Comparison of ENCODE assay signal across 9 cellular contexts in the genomic region with DNA sequence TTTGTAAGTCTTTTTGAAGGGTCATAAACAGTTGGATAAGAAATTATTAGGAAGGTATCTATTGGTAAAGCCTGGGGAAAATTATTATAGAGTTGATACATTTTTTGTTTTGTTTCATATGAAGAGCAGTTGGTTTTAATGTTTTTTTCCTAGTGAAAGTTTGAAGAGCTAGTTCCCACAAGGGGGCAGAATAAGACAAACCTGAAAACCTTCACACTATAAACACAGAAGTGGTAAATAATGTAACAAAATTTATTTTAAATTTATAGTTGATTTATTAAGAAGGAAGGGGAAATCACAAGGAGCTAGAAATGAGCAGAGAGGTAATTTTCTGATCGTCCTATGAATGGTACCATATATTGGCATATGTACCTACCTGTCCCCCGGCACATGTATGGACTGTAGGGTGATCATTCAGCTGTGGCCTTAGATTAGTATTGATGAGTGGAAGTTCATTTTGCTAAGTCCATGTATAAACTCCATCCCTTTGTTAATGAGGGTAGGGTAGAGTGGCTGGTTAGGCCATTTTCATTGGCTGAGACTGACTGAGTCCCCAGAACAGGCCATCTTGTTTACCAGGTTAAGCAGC.
DNase-seq lines count a peak whose midpoint lies in the region; ATAC-seq and TF ChIP-seq lines count a peak whose summit lies in the region.
"Had no signal": no experiment of that assay in that cellular context is flagged by ENCODE, and none has a peak within 500 bp of the region (broad histone marks: within the 10 kb centered on the region; RNA-seq: fewer than 3 reads in every experiment).

No MANE protein-coding gene starts in this region.

- peaks cover 6% of the 10 kb centered on the region for H3K4me1 ChIP-seq in testis

- H3K27me3 ChIP-seq in testis: no peaks in the 10 kb centered on the region

- intact Hi-C loops in testis (cut with DNase I; ENCODE audit: low total_unique reads): no loop called here

- no peaks in the 10 kb centered on the region for H3K36me3 ChIP-seq in testis (ENCODE audit: low read depth, missing control alignments)

- H3K4me3 ChIP-seq in testis: no peak overlapping the region

- no peaks in the 10 kb centered on the region for H3K9me3 ChIP-seq in testis

- peak in 1 of 3 experiments; percentile 36 for TF ChIP-seq CTCF in testis (IDR thresholded peaks at IDR 0.05)

- ATAC-seq in HG03565 (IDR thresholded peaks at IDR 0.05; ENCODE audit: unreplicated experiment): no peak

- peak; percentile 48 for DNase-seq in SIG-M5 treated with dmso at 0.1 percent for 504 hours (lab: John Stamatoyannopoulos, UW; ENCODE audit: unreplicated experiment)
- DNase-seq in SIG-M5 (lab: John Stamatoyannopoulos, UW): no peak
- peak; percentile 43 for DNase-seq in RKO (ENCODE audit: low spot score)
- peak; percentile 79 for DNase-seq in fibroblast of peridontal ligament (ENCODE audit: extremely low read depth)
- DNase-seq in superior temporal gyrus (ENCODE audit: extremely low spot score): peak; percentile 70
- DNase-seq in effector CD4-positive, alpha-beta T cell: no peak
- no peak for DNase-seq in testis
- DNase-seq: GDM1 had no signal

- no peak for TF ChIP-seq POLR2A in testis (IDR thresholded peaks at IDR 0.05)

- H3K27ac ChIP-seq in testis: no peak overlapping the region

- WGBS in testis, 2 donors: 88 to 97% methylated on average over 2 of the region's 2 CpGs

Comparison
In these comparisons a context has a peak if more than half of its experiments do, and no peak if none do; other contexts are left out.
1. DNase-seq: peak in SIG-M5 treated with dmso at 0.1 percent for 504 hours (single experiment), RKO (single experiment), fibroblast of peridontal ligament (single experiment) and superior temporal gyrus (single experiment); none in SIG-M5 (single experiment), effector CD4-positive, alpha-beta T cell (single experiment) and testis (single experiment).